22 cellular contexts compared by ENCODE assay signal in genomic region chr7:89335490-89335889, GRCh38.
DNase-seq lines count a peak whose midpoint lies in the region; ATAC-seq and TF ChIP-seq lines count a peak whose summit lies in the region.
"Had no signal": no experiment of that assay in that cellular context is flagged by ENCODE, and none has a peak within 500 bp of the region (broad histone marks: within the 10 kb centered on the region; RNA-seq: fewer than 3 reads in every experiment).

No MANE protein-coding gene starts in this region.

- no peak overlapping the region for H3K27ac Mint-ChIP-seq in GM23338
- H3K27ac Mint-ChIP-seq in activated CD8-positive, alpha-beta T cell treated with anti-CD3 and anti-CD28 coated beads, Interleukin-2, amount 10 ng/mL, durations not matched to agents 7 days and 5 days: no peak overlapping the region
- H3K27ac Mint-ChIP-seq: CD14-positive monocyte; CD4-positive, alpha-beta T cell; CD8-positive, alpha-beta memory T cell had no signal

- CTCF ChIA-PET in activated CD8-positive, alpha-beta T cell treated with anti-CD3 and anti-CD28 coated beads, Interleukin-2, amount 10 ng/mL, durations not matched to agents 7 days and 5 days (lab: Charles Lee): interaction anchor here (0.9 kb wide), 1 partner anchor 284 kb away, joined by 4 read pairs; no protein-coding TSS in a partner anchor

- H3K4me3 ChIP-seq in GM23338: no peak overlapping the region
- no peak overlapping the region for H3K4me3 ChIP-seq in neuronal stem cell (ENCODE audit: low read length in 2 of 2)
- H3K4me3 ChIP-seq: A549; BLaER1 treated with 17β-estradiol and CSF1 and Interleukin-3, amounts not matched to agents 10 nM and 100 nM; GM12878 had no signal

- no peak overlapping the region for H3K4ac ChIP-seq in neuronal stem cell (ENCODE audit: low read length)

- H3K14ac ChIP-seq in neuronal stem cell (ENCODE audit: low read length): no peak overlapping the region

- H3K36me3 ChIP-seq in GM23338 (ENCODE audit: insufficient read depth) (no peaks in the 10 kb centered on the region), neuronal stem cell (replicated peaks in 1 of 2; ENCODE audit: control insufficient read depth in 2 of 2, insufficient read depth in 2 of 2, low read length in 2 of 2) (no peaks in the 10 kb centered on the region)
- H3K36me3 ChIP-seq: BE2C; BLaER1 treated with 17β-estradiol and CSF1 and Interleukin-3, amounts not matched to agents 10 nM and 100 nM had no signal

- no peaks in the 10 kb centered on the region for H3K9me3 ChIP-seq in neuronal stem cell (replicated peaks in 1 of 2; ENCODE audit: control insufficient read depth in 2 of 2, insufficient read depth in 1 of 2, low read depth in 1 of 2, low read length in 2 of 2)
- H3K9me3 ChIP-seq: A549; BE2C; BLaER1 treated with 17β-estradiol and CSF1 and Interleukin-3, amounts not matched to agents 10 nM and 100 nM had no signal

- POLR2A ChIA-PET in activated CD8-positive, alpha-beta T cell treated with anti-CD3 and anti-CD28 coated beads, Interleukin-2, amount 10 ng/mL, durations not matched to agents 7 days and 5 days (lab: Charles Lee): no interaction called here

- 0 out of 2 replicates have a peak, but pooled peaks cover 7% of the 10 kb centered on the region for H3K9me2 ChIP-seq in GM23338 (ENCODE audit: insufficient read depth)

- H3K4me3 Mint-ChIP-seq in GM23338: no peak overlapping the region
- no peak overlapping the region for H3K4me3 Mint-ChIP-seq in activated CD8-positive, alpha-beta T cell treated with anti-CD3 and anti-CD28 coated beads, Interleukin-2, amount 10 ng/mL, durations not matched to agents 7 days and 5 days
- H3K4me3 Mint-ChIP-seq: CD14-positive monocyte; CD4-positive, alpha-beta T cell; CD8-positive, alpha-beta memory T cell had no signal

- no peak overlapping the region for H2BK120ac ChIP-seq in neuronal stem cell (ENCODE audit: low read depth, low read length)

- no CpG with 5 or more reads among the region's 3 CpGs for WGBS in neuronal stem cell (ENCODE audit: extremely low coverage in 2 of 2, insufficient read length in 2 of 2, insufficient replicate concordance in 1 of 2), 2 donors

- no peak overlapping the region for H4K8ac ChIP-seq in neuronal stem cell (ENCODE audit: low read depth, low read length)

- H3K9ac ChIP-seq in neuronal stem cell (ENCODE audit: low read depth, low read length, poor library complexity): no peak overlapping the region
- H3K9ac ChIP-seq: BLaER1 treated with 17β-estradiol and CSF1 and Interleukin-3, amounts not matched to agents 10 nM and 100 nM had no signal

- H3K36me3 Mint-ChIP-seq in GM23338 (ENCODE audit: low read depth): no peaks in the 10 kb centered on the region
- no peaks in the 10 kb centered on the region for H3K36me3 Mint-ChIP-seq in activated CD8-positive, alpha-beta T cell treated with anti-CD3 and anti-CD28 coated beads, Interleukin-2, amount 10 ng/mL, durations not matched to agents 7 days and 5 days (ENCODE audit: low read depth)
- H3K36me3 Mint-ChIP-seq: CD14-positive monocyte; CD8-positive, alpha-beta memory T cell had no signal

- H2BK12ac ChIP-seq in neuronal stem cell (ENCODE audit: low read length): no peak overlapping the region

- no peak overlapping the region for H2AK5ac ChIP-seq in neuronal stem cell (ENCODE audit: low read depth, low read length)

- DNase-seq in DMS79 (lab: John Stamatoyannopoulos, UW) (peak; percentile 47), GM23338 (ENCODE audit: low spot score) (peak; percentile 5), left kidney (ENCODE audit: low read depth, low spot score) (peak; percentile 26), neuronal stem cell (ENCODE audit: low spot score) (no peak), NCI-H345 (lab: John Stamatoyannopoulos, UW) (no peak), DMS114 treated with DMSO at 0.1 percent for 48 hours (lab: John Stamatoyannopoulos, UW; ENCODE audit: unreplicated experiment) (no peak)
- no peak for DNase-seq in activated CD8-positive, alpha-beta T cell treated with anti-CD3 and anti-CD28 coated beads, Interleukin-2, amount 10 ng/mL, durations not matched to agents 7 days and 5 days
- DNase-seq: 8988T; AML-193; BE2C; CD4-positive, alpha-beta T cell; CD8-positive, alpha-beta memory T cell; DMS 273 treated with DMSO at 0.1 percent for 48 hours; EL; GDM1; GOT3; H7 had no signal

- no peaks in the 10 kb centered on the region for H3K79me2 ChIP-seq in GM23338 (replicated peaks; ENCODE audit: insufficient read depth)

- peak overlapping the region; percentile 70 for H2AFZ ChIP-seq in GM23338
- peak overlapping the region; percentile 31 for H2AFZ ChIP-seq in neuronal stem cell (ENCODE audit: low read length)

- H3K27ac ChIP-seq in GM23338 (ENCODE audit: low read depth) (no peak overlapping the region), neuronal stem cell (replicated peaks; ENCODE audit: low read length) (no peak overlapping the region)
- H3K27ac ChIP-seq: A549; BLaER1 treated with 17β-estradiol and CSF1 and Interleukin-3, amounts not matched to agents 10 nM and 100 nM had no signal

- H2BK15ac ChIP-seq in neuronal stem cell (ENCODE audit: low read length): no peak overlapping the region

- no peaks in the 10 kb centered on the region for H3K27me3 ChIP-seq in GM23338 (ENCODE audit: insufficient read depth)
- no peaks in the 10 kb centered on the region for H3K27me3 ChIP-seq in neuronal stem cell (ENCODE audit: control insufficient read depth in 3 of 3, insufficient read depth in 3 of 3, low read depth in 1 of 3, low read length in 3 of 3)
- H3K27me3 ChIP-seq: BE2C; BLaER1 treated with 17β-estradiol and CSF1 and Interleukin-3, amounts not matched to agents 10 nM and 100 nM had no signal

- no peaks in the 10 kb centered on the region for H3K79me1 ChIP-seq in neuronal stem cell (ENCODE audit: low read depth, low read length)

- H3K18ac ChIP-seq in neuronal stem cell (ENCODE audit: low read length): no peak overlapping the region

- H3K4me1 ChIP-seq in GM23338 (ENCODE audit: insufficient read depth) (peaks cover 19% of the 10 kb centered on the region), neuronal stem cell (ENCODE audit: control insufficient read depth in 2 of 2, insufficient read depth in 1 of 2, low read depth in 1 of 2, low read length in 2 of 2) (no peaks in the 10 kb centered on the region)
- H3K4me1 ChIP-seq: A549; BE2C; BLaER1 treated with 17β-estradiol and CSF1 and Interleukin-3, amounts not matched to agents 10 nM and 100 nM had no signal

- H3K23ac ChIP-seq in neuronal stem cell (ENCODE audit: low read depth, low read length, poor library complexity): no peak overlapping the region

- no peak overlapping the region for H2BK5ac ChIP-seq in neuronal stem cell (ENCODE audit: low read length)

- no peak for TF ChIP-seq CTCF in GM23338 (conservative IDR thresholded peaks at IDR 0.05; ENCODE audit: low read depth in 2 of 2)

- no peaks in the 10 kb centered on the region for H4K20me1 ChIP-seq in GM23338 (replicated peaks; ENCODE audit: insufficient read depth)
- H4K20me1 ChIP-seq: BLaER1 treated with 17β-estradiol and CSF1 and Interleukin-3, amounts not matched to agents 10 nM and 100 nM had no signal

- H3K4me2 ChIP-seq in GM23338: no peak overlapping the region
- no peak overlapping the region for H3K4me2 ChIP-seq in neuronal stem cell (ENCODE audit: insufficient read depth, low read length, poor library complexity, severe bottlenecking)
- H3K4me2 ChIP-seq: A549; BLaER1 treated with 17β-estradiol and CSF1 and Interleukin-3, amounts not matched to agents 10 nM and 100 nM had no signal

- no peak overlapping the region for H4K91ac ChIP-seq in neuronal stem cell (ENCODE audit: low read depth, low read length, poor library complexity)

- ATAC-seq in GM23338: no peak
- ATAC-seq in activated CD8-positive, alpha-beta T cell treated with anti-CD3 and anti-CD28 coated beads, Interleukin-2, amount 10 ng/mL, durations not matched to agents 7 days and 5 days: no peak
- ATAC-seq: A549, HCT116 had no signal

- H3F3A ChIP-seq in GM23338 (replicated peaks; ENCODE audit: low read depth): no peaks in the 10 kb centered on the region

- H3K4me1 Mint-ChIP-seq in GM23338: peaks cover 29% of the 10 kb centered on the region
- H3K4me1 Mint-ChIP-seq in activated CD8-positive, alpha-beta T cell treated with anti-CD3 and anti-CD28 coated beads, Interleukin-2, amount 10 ng/mL, durations not matched to agents 7 days and 5 days (ENCODE audit: low read depth): no peaks in the 10 kb centered on the region
- H3K4me1 Mint-ChIP-seq: CD14-positive monocyte; CD8-positive, alpha-beta memory T cell had no signal

- H3K9me3 Mint-ChIP-seq in GM23338: no peaks in the 10 kb centered on the region
- no peaks in the 10 kb centered on the region for H3K9me3 Mint-ChIP-seq in activated CD8-positive, alpha-beta T cell treated with anti-CD3 and anti-CD28 coated beads, Interleukin-2, amount 10 ng/mL, durations not matched to agents 7 days and 5 days (ENCODE audit: insufficient read depth)
- H3K9me3 Mint-ChIP-seq: CD14-positive monocyte; CD4-positive, alpha-beta T cell had no signal

- peaks cover 3% of the 10 kb centered on the region for H3K27me3 Mint-ChIP-seq in GM23338 (ENCODE audit: insufficient read depth, low read depth, poor library complexity)
- peaks cover 3% of the 10 kb centered on the region for H3K27me3 Mint-ChIP-seq in activated CD8-positive, alpha-beta T cell treated with anti-CD3 and anti-CD28 coated beads, Interleukin-2, amount 10 ng/mL, durations not matched to agents 7 days and 5 days (ENCODE audit: low read depth)
- H3K27me3 Mint-ChIP-seq: CD4-positive, alpha-beta T cell; CD8-positive, alpha-beta memory T cell had no signal

TF ChIP-seq in GM23338, 12 proteins besides CTCF, POLR2A, EP300 and RAD21 (continues in another document):
- TF ChIP-seq STAT1 (IDR thresholded peaks at IDR 0.05; ENCODE audit: unreplicated experiment): no peak

Comparison
In these comparisons a context has a peak if more than half of its experiments do, and no peak if none do; other contexts are left out.
1. DNase-seq: peak in DMS79 (single experiment), GM23338 (single experiment) and left kidney (single experiment); none in neuronal stem cell (single experiment), NCI-H345 (single experiment), activated CD8-positive, alpha-beta T cell treated with anti-CD3 and anti-CD28 coated beads, Interleukin-2, amount 10 ng/mL, durations not matched to agents 7 days and 5 days (single experiment) and DMS114 treated with DMSO at 0.1 percent for 48 hours (single experiment).